11 cellular contexts compared by ENCODE assay signal in genomic region chr9:91799113-91799735, GRCh38.
DNase-seq lines count a peak whose midpoint lies in the region; ATAC-seq, FAIRE-seq and TF ChIP-seq lines count a peak whose summit lies in the region.
"Had no signal": no experiment of that assay in that cellular context is flagged by ENCODE, and none has a peak within 500 bp of the region (broad histone marks: within the 10 kb centered on the region; RNA-seq: fewer than 3 reads in every experiment).

No MANE protein-coding gene starts in this region.

- no peaks in the 10 kb centered on the region for H3K9me3 Mint-ChIP-seq in stimulated activated naive CD8-positive, alpha-beta T cell treated with anti-CD3 and anti-CD28 coated beads, Interleukin-15, Interleukin-2, amounts not matched to agents 100 ng/mL and 50 ng/mL, for 24 hours
- peaks cover 12% of the 10 kb centered on the region for H3K9me3 Mint-ChIP-seq in activated T-helper 1 cell treated with anti-CD3 and anti-CD28 coated beads, Interleukin-12 subunit alpha, Interleukin-12 subunit beta, Interleukin-2, Interleukin-4 antibody, amounts not matched to agents 30 ng/mL and 10 ng/mL and 1 ng/mL, durations not matched to agents 14 hours and 24 hours and 36 hours

- no peaks in the 10 kb centered on the region for H3K36me3 Mint-ChIP-seq in stimulated activated naive CD8-positive, alpha-beta T cell treated with anti-CD3 and anti-CD28 coated beads, Interleukin-15, Interleukin-2, amounts not matched to agents 100 ng/mL and 50 ng/mL, for 24 hours (ENCODE audit: low read depth)
- H3K36me3 Mint-ChIP-seq in activated T-helper 1 cell treated with anti-CD3 and anti-CD28 coated beads, Interleukin-12 subunit alpha, Interleukin-12 subunit beta, Interleukin-2, Interleukin-4 antibody, amounts not matched to agents 30 ng/mL and 10 ng/mL and 1 ng/mL, durations not matched to agents 14 hours and 24 hours and 36 hours (ENCODE audit: low read depth), result no peaks in the 10 kb centered on the region

- no peak for FAIRE-seq in GM12891 (lab: Jason Lieb, UNC)

- no peak for ATAC-seq in stimulated activated naive CD8-positive, alpha-beta T cell treated with anti-CD3 and anti-CD28 coated beads, Interleukin-15, Interleukin-2, amounts not matched to agents 100 U/mL and 50 U/mL, for 24 hours
- ATAC-seq in mucosa of descending colon (peak; percentile 9), GM21825 (IDR thresholded peaks at IDR 0.05; ENCODE audit: unreplicated experiment) (no peak), gastrocnemius medialis (no peak)
- ATAC-seq: left lobe of liver had no signal

- TF ChIP-seq POLR2A in GM12891 (IDR thresholded peaks at IDR 0.05; ENCODE audit: low read depth, low read length) (no peak), gastrocnemius medialis (IDR thresholded peaks at IDR 0.05) (no peak)

- H3K4me3 ChIP-seq in mucosa of descending colon (no peak overlapping the region), gastrocnemius medialis (no peak overlapping the region)
- H3K4me3 ChIP-seq: ovary had no signal

- DNase-seq in stimulated activated naive CD8-positive, alpha-beta T cell treated with anti-CD3 and anti-CD28 coated beads, Interleukin-15, Interleukin-2, amounts not matched to agents 100 U/mL and 50 U/mL, for 24 hours, result no peak
- no peak for DNase-seq in activated T-helper 1 cell treated with anti-CD3 and anti-CD28 coated beads, Interleukin-12 subunit alpha, Interleukin-12 subunit beta, Interleukin-2, Interleukin-4 antibody, amounts not matched to agents 30 ng/mL and 10 ng/mL and 1 ng/mL, durations not matched to agents 14 hours and 24 hours and 36 hours (ENCODE audit: low spot score)
- DNase-seq in mucosa of descending colon (no peak), GM12891 (ENCODE audit: insufficient read length, low spot score) (no peak), SHP77 treated with DMSO at 0.1 percent for 48 hours (lab: John Stamatoyannopoulos, UW) (no peak), gastrocnemius medialis (no peak)
- DNase-seq: NCI-H2171 treated with DMSO at 0.1 percent for 48 hours, ovary had no signal

- intact Hi-C loops in activated T-helper 1 cell treated with anti-CD3 and anti-CD28 coated beads, Interleukin-12 subunit alpha, Interleukin-12 subunit beta, Interleukin-2, Interleukin-4 antibody, amounts not matched to agents 30 ng/mL and 10 ng/mL and 1 ng/mL, durations not matched to agents 14 hours and 24 hours and 36 hours (cut with micrococcal nuclease), result loop anchor here (5.0 kb wide), 1 partner anchor 108 kb away; no protein-coding TSS in a partner anchor
- intact Hi-C loops in mucosa of descending colon (cut with DNase I, micrococcal nuclease), result no loop called here
- intact Hi-C loops in gastrocnemius medialis (cut with DNase I; ENCODE audit: low total_unique reads), result no loop called here

- peaks cover 23% of the 10 kb centered on the region for H3K4me1 Mint-ChIP-seq in stimulated activated naive CD8-positive, alpha-beta T cell treated with anti-CD3 and anti-CD28 coated beads, Interleukin-15, Interleukin-2, amounts not matched to agents 100 ng/mL and 50 ng/mL, for 24 hours (ENCODE audit: low read depth)
- peaks cover 33% of the 10 kb centered on the region for H3K4me1 Mint-ChIP-seq in activated T-helper 1 cell treated with anti-CD3 and anti-CD28 coated beads, Interleukin-12 subunit alpha, Interleukin-12 subunit beta, Interleukin-2, Interleukin-4 antibody, amounts not matched to agents 30 ng/mL and 10 ng/mL and 1 ng/mL, durations not matched to agents 14 hours and 24 hours and 36 hours (ENCODE audit: low read depth)

- no peaks in the 10 kb centered on the region for H3K27me3 ChIP-seq in gastrocnemius medialis
- H3K27me3 ChIP-seq: ovary had no signal

- H3K9me3 ChIP-seq in mucosa of descending colon (no peaks in the 10 kb centered on the region), gastrocnemius medialis (no peaks in the 10 kb centered on the region)
- H3K9me3 ChIP-seq: ovary had no signal

- in situ Hi-C loops in gastrocnemius medialis (cut with MboI; ENCODE audit: low sequenced_read_pairs in 4 of 4), result loop anchor here in 1 of 4 donors (25.0 kb wide), 1 partner anchor 138 kb away; no protein-coding TSS in a partner anchor

- TF ChIP-seq CTCF in mucosa of descending colon (IDR thresholded peaks at IDR 0.05) (no peak), gastrocnemius medialis (IDR thresholded peaks at IDR 0.05 in 4 of 5, conservative IDR thresholded peaks at IDR 0.05 in 1 of 5) (no peak)

- no peak overlapping the region for H3K27ac ChIP-seq in gastrocnemius medialis
- H3K27ac ChIP-seq: ovary had no signal

- peak overlapping the region; percentile 66 for H3K27ac Mint-ChIP-seq in stimulated activated naive CD8-positive, alpha-beta T cell treated with anti-CD3 and anti-CD28 coated beads, Interleukin-15, Interleukin-2, amounts not matched to agents 100 ng/mL and 50 ng/mL, for 24 hours
- peak overlapping the region; percentile 77 for H3K27ac Mint-ChIP-seq in activated T-helper 1 cell treated with anti-CD3 and anti-CD28 coated beads, Interleukin-12 subunit alpha, Interleukin-12 subunit beta, Interleukin-2, Interleukin-4 antibody, amounts not matched to agents 30 ng/mL and 10 ng/mL and 1 ng/mL, durations not matched to agents 14 hours and 24 hours and 36 hours

- H3K4me1 ChIP-seq in mucosa of descending colon (ENCODE audit: low read depth) (peaks cover 10% of the 10 kb centered on the region), gastrocnemius medialis (no peaks in the 10 kb centered on the region)

- H3K36me3 ChIP-seq in mucosa of descending colon (ENCODE audit: low read depth) (no peaks in the 10 kb centered on the region), gastrocnemius medialis (no peaks in the 10 kb centered on the region)
- H3K36me3 ChIP-seq: ovary had no signal

- peaks cover 4% of the 10 kb centered on the region for H3K27me3 Mint-ChIP-seq in stimulated activated naive CD8-positive, alpha-beta T cell treated with anti-CD3 and anti-CD28 coated beads, Interleukin-15, Interleukin-2, amounts not matched to agents 100 ng/mL and 50 ng/mL, for 24 hours
- peaks cover 3% of the 10 kb centered on the region for H3K27me3 Mint-ChIP-seq in activated T-helper 1 cell treated with anti-CD3 and anti-CD28 coated beads, Interleukin-12 subunit alpha, Interleukin-12 subunit beta, Interleukin-2, Interleukin-4 antibody, amounts not matched to agents 30 ng/mL and 10 ng/mL and 1 ng/mL, durations not matched to agents 14 hours and 24 hours and 36 hours (ENCODE audit: insufficient read depth)

- H3K4me3 Mint-ChIP-seq in stimulated activated naive CD8-positive, alpha-beta T cell treated with anti-CD3 and anti-CD28 coated beads, Interleukin-15, Interleukin-2, amounts not matched to agents 100 ng/mL and 50 ng/mL, for 24 hours, result peak overlapping the region; percentile 27
- H3K4me3 Mint-ChIP-seq in activated T-helper 1 cell treated with anti-CD3 and anti-CD28 coated beads, Interleukin-12 subunit alpha, Interleukin-12 subunit beta, Interleukin-2, Interleukin-4 antibody, amounts not matched to agents 30 ng/mL and 10 ng/mL and 1 ng/mL, durations not matched to agents 14 hours and 24 hours and 36 hours, result peak overlapping the region; percentile 54

TF ChIP-seq in GM12891, 5 proteins besides CTCF, POLR2A, EP300 and RAD21:
- TF ChIP-seq TAF1 (IDR thresholded peaks at IDR 0.05; ENCODE audit: low read depth, low read length) (no peak), POLR2AphosphoS5 (IDR thresholded peaks at IDR 0.05; ENCODE audit: low read depth, low read length) (no peak), SPI1 (IDR thresholded peaks at IDR 0.05; ENCODE audit: low read depth, low read length) (no peak), POU2F2 (IDR thresholded peaks at IDR 0.05; ENCODE audit: low read depth, low read length) (no peak), PAX5 (IDR thresholded peaks at IDR 0.05; ENCODE audit: insufficient read depth, low read length, severe bottlenecking) (no peak)
